Comparison of ENCODE assay signal across 17 cellular contexts in genomic region chr7:101602082-101602481, GRCh38. TPM values are rescaled to one million over a fixed set of nuclear protein-coding genes. Genes with fewer than 3 reads are reported as not detected.
"Had no signal": no experiment of that assay in that cellular context is flagged by ENCODE, and none has a peak within 500 bp of the region (broad histone marks: within the 10 kb centered on the region; RNA-seq: fewer than 3 reads in every experiment).

No MANE protein-coding gene starts in this region.

- H3K4me1 ChIP-seq: colonic mucosa had no signal

- H3K36me3 Mint-ChIP-seq: activated naive CD8-positive, alpha-beta T cell treated with anti-CD3 and anti-CD28 coated beads for 36 hours; naive thymus-derived CD4-positive, alpha-beta T cell had no signal

- H3K9me3 Mint-ChIP-seq: activated naive CD8-positive, alpha-beta T cell treated with anti-CD3 and anti-CD28 coated beads for 36 hours; activated T-cell treated with anti-CD3 and anti-CD28 coated beads, Interleukin-2, amount 50 U/mL, for 4 hours; naive thymus-derived CD4-positive, alpha-beta T cell had no signal

- H3K9me3 ChIP-seq: body of pancreas, colonic mucosa, esophagus muscularis mucosa, mucosa of descending colon, stomach, testis, upper lobe of right lung had no signal

- H3K4me1 Mint-ChIP-seq: activated naive CD8-positive, alpha-beta T cell treated with anti-CD3 and anti-CD28 coated beads for 36 hours had no signal

- FAIRE-seq: islet of Langerhans had no signal

- H3K27me3 ChIP-seq: body of pancreas, colonic mucosa, testis had no signal

- H3K27ac Mint-ChIP-seq: activated naive CD8-positive, alpha-beta T cell treated with anti-CD3 and anti-CD28 coated beads for 36 hours; naive thymus-derived CD4-positive, alpha-beta T cell; progenitor cell of endocrine pancreas had no signal

- H3K27me3 Mint-ChIP-seq: activated naive CD8-positive, alpha-beta T cell treated with anti-CD3 and anti-CD28 coated beads for 36 hours had no signal

- H3K4me3 Mint-ChIP-seq: activated naive CD8-positive, alpha-beta T cell treated with anti-CD3 and anti-CD28 coated beads for 36 hours; activated T-cell treated with anti-CD3 and anti-CD28 coated beads, Interleukin-2, amount 50 U/mL, for 4 hours had no signal

- DNase-seq: activated gamma-delta T cell had no signal

- H3K36me3 ChIP-seq: colonic mucosa, esophagus muscularis mucosa, stomach, upper lobe of right lung had no signal

- H3K4me3 ChIP-seq: body of pancreas, colonic mucosa, esophagus muscularis mucosa, lung, mucosa of descending colon, stomach, upper lobe of right lung had no signal

- H3K27ac ChIP-seq: body of pancreas, colonic mucosa, esophagus muscularis mucosa, testis, upper lobe of right lung, VCaP had no signal

RNA-seq across cellular contexts. Expression of gene MYL10, which starts 27.0 kb away (rescaled TPM):
- total RNA-seq: activated naive CD8-positive, alpha-beta T cell treated with anti-CD3 and anti-CD28 coated beads for 36 hours; activated T-cell treated with anti-CD3 and anti-CD28 coated beads, Interleukin-2, amount 50 U/mL, for 4 hours; body of pancreas; colonic mucosa; esophagus muscularis mucosa; left colon; lung; mucosa of descending colon; naive thymus-derived CD4-positive, alpha-beta T cell; progenitor cell of endocrine pancreas; right cardiac atrium; stomach; testis; upper lobe of right lung had no signal
- polyA plus RNA-seq: lung; naive thymus-derived CD4-positive, alpha-beta T cell; right cardiac atrium; stomach had no signal
